ENCODE assay signal across 1 cellular context in the genomic region with DNA sequence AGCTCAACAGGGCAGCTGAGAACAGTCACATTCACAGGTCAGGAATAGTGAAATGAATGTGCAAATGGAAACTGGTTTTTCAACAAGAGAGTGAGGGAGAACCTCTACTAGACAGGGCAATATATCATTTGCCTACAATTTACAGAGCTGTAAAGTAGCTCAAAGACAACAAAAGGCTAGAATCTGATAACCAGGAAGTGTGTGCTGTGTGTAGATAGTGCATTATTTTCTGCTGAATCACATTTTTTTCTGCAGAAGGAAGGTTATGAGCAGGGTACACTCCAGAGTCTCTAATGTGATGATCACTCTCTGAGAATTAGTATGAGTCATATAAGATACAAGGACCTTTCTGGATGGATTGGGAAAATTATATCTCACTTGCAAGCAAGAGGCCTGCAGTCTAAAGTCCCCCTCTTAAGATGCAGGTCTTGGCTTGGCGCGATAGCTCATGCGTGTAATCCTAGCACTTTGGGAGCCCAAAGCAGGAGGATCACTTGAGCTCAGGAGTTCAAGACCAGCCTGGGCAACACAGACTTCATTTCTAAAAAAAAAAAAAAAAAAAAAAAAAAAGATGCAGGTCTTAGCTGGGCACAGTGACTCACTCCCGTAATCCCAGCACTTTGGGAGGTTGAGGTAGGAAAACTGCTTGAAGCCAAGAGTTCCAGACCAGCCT.
TF ChIP-seq lines count a peak whose summit lies in the region.

No MANE protein-coding gene starts in this region.

TF ChIP-seq in A549, 52 proteins besides CTCF, POLR2A, EP300 and RAD21 (continued from another document):
- TF ChIP-seq PBX3 (IDR thresholded peaks at IDR 0.05) (no peak), RFX5 (IDR thresholded peaks at IDR 0.05) (no peak), MAZ (IDR thresholded peaks at IDR 0.05; ENCODE audit: borderline replicate concordance, low read depth, low read length) (no peak), MAFK (IDR thresholded peaks at IDR 0.05; ENCODE audit: partially characterized antibody) (peak; percentile 98), FOSL2 (IDR thresholded peaks at IDR 0.05) (peak; percentile 75), FOSL2 (CRISPR knock-in tag; IDR thresholded peaks at IDR 0.05) (peak; percentile 90), JUN (IDR thresholded peaks at IDR 0.05) (0 out of 5 replicates have a peak, but pooled peaks of 1 of the 2 experiments have one; percentile 21), GATA3 (IDR thresholded peaks at IDR 0.05; ENCODE audit: borderline replicate concordance) (peak; percentile 61; the same call in 1 of the 2 replicates)
